Comparison of ENCODE assay signal across 11 cellular contexts in genomic region chr21:45698493-45698947, GRCh38. TPM values are rescaled to one million over a fixed set of nuclear protein-coding genes. Genes with fewer than 3 reads are reported as not detected.
DNase-seq lines count a peak whose midpoint lies in the region; ATAC-seq, FAIRE-seq and TF ChIP-seq lines count a peak whose summit lies in the region.
"Had no signal": no experiment of that assay in that cellular context is flagged by ENCODE, and none has a peak within 500 bp of the region (broad histone marks: within the 10 kb centered on the region; RNA-seq: fewer than 3 reads in every experiment).

No MANE protein-coding gene starts in this region.

- TF ChIP-seq POLR2A in suprapubic skin (IDR thresholded peaks at IDR 0.05) = no peak
- no peak for TF ChIP-seq POLR2A in HepG2 (IDR thresholded peaks at IDR 0.05; ENCODE audit: insufficient read depth in 1 of 2, low read depth in 2 of 2, low read length in 2 of 2)

- intact Hi-C loops in HepG2 (cut with micrococcal nuclease; ENCODE audit: unreplicated experiment) = no loop called here

- no peak overlapping the region for H2AFZ ChIP-seq in HepG2 (ENCODE audit: low read length)

- no peak overlapping the region for H3K27ac ChIP-seq in suprapubic skin
- H3K27ac ChIP-seq in HepG2 (ENCODE audit: extremely low read length, insufficient read depth, low read length) = no peak overlapping the region

- H3K27me3 ChIP-seq in suprapubic skin (no peaks in the 10 kb centered on the region), HepG2 (ENCODE audit: control insufficient read depth in 1 of 2, insufficient read depth in 2 of 2, low read length in 2 of 2) (peaks cover 0 to 4% of the 10 kb centered on the region in 2 experiments; a peak in 1 of 5 replicates), H7 (ENCODE audit: control insufficient read depth, insufficient read depth, low read length) (no peaks in the 10 kb centered on the region)

- H3K36me3 ChIP-seq in suprapubic skin = no peaks in the 10 kb centered on the region
- H3K36me3 ChIP-seq in HepG2 (replicated peaks in 1 of 2; ENCODE audit: control insufficient read depth in 1 of 2, insufficient read depth in 2 of 2, low read length in 2 of 2) = no peaks in the 10 kb centered on the region
- H3K36me3 ChIP-seq in H7 (replicated peaks; ENCODE audit: control insufficient read depth, insufficient read depth, low read length) = no peaks in the 10 kb centered on the region

- H3K4me2 ChIP-seq in HepG2 (ENCODE audit: low read depth, low read length) = no peak overlapping the region

- H3K79me2 ChIP-seq in HepG2 (ENCODE audit: insufficient read depth, low read length) = no peaks in the 10 kb centered on the region

- WGBS in suprapubic skin = 23% methylated on average over 2 of the region's 2 CpGs
- 0% methylated on average over 2 of the region's 2 CpGs for WGBS in HepG2 (ENCODE audit: low lambda C conversion rate)

- peak; percentile 45 for TF ChIP-seq EP300 in suprapubic skin (IDR thresholded peaks at IDR 0.05)
- no peak for TF ChIP-seq EP300 in HepG2 (IDR thresholded peaks at IDR 0.05; ENCODE audit: low read depth in 2 of 2, low read length in 2 of 2)
- no peak for TF ChIP-seq EP300 in HepG2 (CRISPR knock-in tag; IDR thresholded peaks at IDR 0.05; ENCODE audit: borderline replicate concordance)

- H3K4me1 Mint-ChIP-seq in activated T-cell treated with anti-CD3 and anti-CD28 coated beads, Interleukin-2, amount 50 U/mL, for 4 hours (ENCODE audit: low read depth) = peaks cover 23% of the 10 kb centered on the region
- H3K4me1 Mint-ChIP-seq: nephron had no signal

- no peaks in the 10 kb centered on the region for H3K9me3 Mint-ChIP-seq in activated T-cell treated with anti-CD3 and anti-CD28 coated beads, Interleukin-2, amount 50 U/mL, for 4 hours
- H3K9me3 Mint-ChIP-seq: nephron had no signal

- no peak overlapping the region for H3K4me3 ChIP-seq in suprapubic skin
- H3K4me3 ChIP-seq in HepG2 (replicated peaks in 1 of 3; ENCODE audit: insufficient read depth in 1 of 3, low read depth in 2 of 3, low read length in 3 of 3) = no peak overlapping the region
- H3K4me3 ChIP-seq in H7 (ENCODE audit: insufficient read depth, low read depth, low read length) = no peak overlapping the region

- ATAC-seq in activated T-cell treated with anti-CD3 and anti-CD28 coated beads, Interleukin-2, amount 50 U/mL, for 4 hours = peak; percentile 75 to 78
- ATAC-seq in HepG2 = no peak

- FAIRE-seq in HepG2 (lab: Jason Lieb, UNC) = no peak

- no peak overlapping the region for H3K4me3 Mint-ChIP-seq in activated T-cell treated with anti-CD3 and anti-CD28 coated beads, Interleukin-2, amount 50 U/mL, for 4 hours
- H3K4me3 Mint-ChIP-seq: CD4-positive, CD25-positive, alpha-beta regulatory T cell; nephron had no signal

- no peaks in the 10 kb centered on the region for H4K20me1 ChIP-seq in HepG2 (ENCODE audit: insufficient read depth, low read length)

- H3K4me1 ChIP-seq in suprapubic skin (peaks cover 12% of the 10 kb centered on the region), HepG2 (ENCODE audit: insufficient read depth, low read length) (no peaks in the 10 kb centered on the region)

- H3K9me3 ChIP-seq in suprapubic skin = peaks cover 6% of the 10 kb centered on the region
- H3K9me3 ChIP-seq in HepG2 (ENCODE audit: low read length) = no peaks in the 10 kb centered on the region

- DNase-seq in activated T-cell treated with anti-CD3 and anti-CD28 coated beads for 24 hours (ENCODE audit: low read depth) (peak; percentile 16), glomerular visceral epithelial cell (ENCODE audit: extremely low spot score) (peak; percentile 52), suprapubic skin (ENCODE audit: low spot score in 2 of 2) (no peak), ACHN (no peak), HepG2 (ENCODE audit: low spot score) (no peak), H7 (no peak)
- DNase-seq in activated T-cell treated with anti-CD3 and anti-CD28 coated beads, Interleukin-2, amount 50 U/mL, for 1 hour = no peak
- DNase-seq in activated T-cell treated with anti-CD3 and anti-CD28 coated beads, Interleukin-2, amount 50 U/mL, for 4 hours = no peak
- DNase-seq: NCI-H2171 had no signal

- no peak for TF ChIP-seq RAD21 in HepG2 (CRISPR knock-in tag; IDR thresholded peaks at IDR 0.05)

- POLR2A ChIA-PET in HepG2 (lab: Yijun Ruan, JAX) = no interaction called here

- CTCF ChIA-PET in HepG2 (lab: Yijun Ruan, JAX; ENCODE audit: low intra/inter-chr PET ratio, low total read pairs) = no interaction called here

- H3K27me3 Mint-ChIP-seq in activated T-cell treated with anti-CD3 and anti-CD28 coated beads, Interleukin-2, amount 50 U/mL, for 4 hours (ENCODE audit: low read depth) = no peaks in the 10 kb centered on the region

- H3K36me3 Mint-ChIP-seq in activated T-cell treated with anti-CD3 and anti-CD28 coated beads, Interleukin-2, amount 50 U/mL, for 4 hours (ENCODE audit: insufficient read depth) = peaks cover 1% of the 10 kb centered on the region
- H3K36me3 Mint-ChIP-seq: CD4-positive, CD25-positive, alpha-beta regulatory T cell had no signal

- TF ChIP-seq CTCF in suprapubic skin (IDR thresholded peaks at IDR 0.05) (no peak), HepG2 (CRISPR knock-in tag; IDR thresholded peaks at IDR 0.05) (no peak)

- H3K9ac ChIP-seq in HepG2 (ENCODE audit: insufficient read depth, low read depth, low read length) = no peak overlapping the region

- in situ Hi-C loops in ACHN (cut with HindIII; ENCODE audit: low pct_ligation_motif_present, low pct_unique_long_range_greater_than_20kb, low sequenced_read_pairs) = no loop called here
- in situ Hi-C loops in HepG2 (cut with HindIII; ENCODE audit: extremely low pct_ligation_motif_present, low pct_unique_long_range_greater_than_20kb) = loop anchor here (10.0 kb wide), 1 partner anchor 116 kb away; no protein-coding TSS in a partner anchor

- BruUV-seq in HepG2 (replicated peaks; lab: Mats Ljungman, UMichigan) = no TSS peak

TF ChIP-seq in HepG2, 621 proteins besides CTCF, POLR2A, EP300 and RAD21:
- TF ChIP-seq ZNF331 (CRISPR knock-in tag; IDR thresholded peaks at IDR 0.05) (no peak), SETDB1 (CRISPR knock-in tag; IDR thresholded peaks at IDR 0.05; ENCODE audit: borderline replicate concordance) (no peak), FOXO1 (CRISPR knock-in tag; IDR thresholded peaks at IDR 0.05) (no peak), CHCHD3 (CRISPR knock-in tag; IDR thresholded peaks at IDR 0.05) (no peak), JUN (CRISPR knock-in tag; IDR thresholded peaks at IDR 0.05) (no peak), ZNF296 (CRISPR knock-in tag; conservative IDR thresholded peaks at IDR 0.05) (no peak), CAMTA2 (CRISPR knock-in tag; IDR thresholded peaks at IDR 0.05; ENCODE audit: borderline replicate concordance) (no peak)
- TF ChIP-seq, protein P1, sequence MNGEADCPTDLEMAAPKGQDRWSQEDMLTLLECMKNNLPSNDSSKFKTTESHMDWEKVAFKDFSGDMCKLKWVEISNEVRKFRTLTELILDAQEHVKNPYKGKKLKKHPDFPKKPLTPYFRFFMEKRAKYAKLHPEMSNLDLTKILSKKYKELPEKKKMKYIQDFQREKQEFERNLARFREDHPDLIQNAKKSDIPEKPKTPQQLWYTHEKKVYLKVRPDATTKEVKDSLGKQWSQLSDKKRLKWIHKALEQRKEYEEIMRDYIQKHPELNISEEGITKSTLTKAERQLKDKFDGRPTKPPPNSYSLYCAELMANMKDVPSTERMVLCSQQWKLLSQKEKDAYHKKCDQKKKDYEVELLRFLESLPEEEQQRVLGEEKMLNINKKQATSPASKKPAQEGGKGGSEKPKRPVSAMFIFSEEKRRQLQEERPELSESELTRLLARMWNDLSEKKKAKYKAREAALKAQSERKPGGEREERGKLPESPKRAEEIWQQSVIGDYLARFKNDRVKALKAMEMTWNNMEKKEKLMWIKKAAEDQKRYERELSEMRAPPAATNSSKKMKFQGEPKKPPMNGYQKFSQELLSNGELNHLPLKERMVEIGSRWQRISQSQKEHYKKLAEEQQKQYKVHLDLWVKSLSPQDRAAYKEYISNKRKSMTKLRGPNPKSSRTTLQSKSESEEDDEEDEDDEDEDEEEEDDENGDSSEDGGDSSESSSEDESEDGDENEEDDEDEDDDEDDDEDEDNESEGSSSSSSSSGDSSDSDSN (CRISPR knock-in tag; IDR thresholded peaks at IDR 0.05) = no peak

RNA-seq across cellular contexts. Expression of gene PCBP3, which starts 55.0 kb away (rescaled TPM):
- 1 to 10 TPM; 2.7 to 5.7 (median 4.8) TPM for total RNA-seq in activated T-cell treated with anti-CD3 and anti-CD28 coated beads, Interleukin-2, amount 50 U/mL, for 4 hours
- total RNA-seq in suprapubic skin = 1 to 10 TPM in 3 of 4 donors, under 1 TPM in 1; 0.97 to 7.3 (median 2.7) TPM
- total RNA-seq in HepG2 (2016; rRNA removed; fragmentation: Illumina TruSeq; extraction: Trizol) = not detected in 2 replicates
- total RNA-seq in HepG2 (2016; cell fraction: cytosol; rRNA removed; fragmentation: Illumina TruSeq; extraction: Trizol; ENCODE audit: low read depth) = not detected in 2 replicates
- total RNA-seq in HepG2 (2016; cell fraction: insoluble cytoplasmic fraction; rRNA removed; fragmentation: Illumina TruSeq; extraction: Trizol) = not detected in 2 replicates
- total RNA-seq in HepG2 (2016; cell fraction: membrane; rRNA removed; fragmentation: Illumina TruSeq; extraction: Trizol) = not detected in 2 replicates
- not detected in 2 replicates for total RNA-seq in HepG2 (2016; cell fraction: nucleus; rRNA removed; fragmentation: Illumina TruSeq; extraction: Trizol)
- polyA plus RNA-seq in HepG2 (2011; rRNA removed) = not detected in 2 replicates
- polyA plus RNA-seq in HepG2 (2011; cell fraction: cytosol; rRNA removed) = not detected in 2 replicates
- polyA plus RNA-seq in HepG2 (2011; cell fraction: nucleus; rRNA removed) = not detected in 2 replicates
- not detected in 2 replicates for polyA plus RNA-seq in HepG2 (2012)
- polyA plus RNA-seq in HepG2 (2016; cell fraction: cytosol; fragmentation: Illumina TruSeq; extraction: Trizol; ENCODE audit: low read depth) = not detected in 2 replicates
- polyA plus RNA-seq in HepG2 (2016; cell fraction: insoluble cytoplasmic fraction; fragmentation: Illumina TruSeq; extraction: Trizol; ENCODE audit: low read depth) = not detected in 2 replicates
- polyA plus RNA-seq in HepG2 (2016; cell fraction: membrane; fragmentation: Illumina TruSeq; extraction: Trizol; ENCODE audit: low read depth) = not detected in 2 replicates
- not detected in 2 replicates for polyA plus RNA-seq in HepG2 (2016; cell fraction: nucleus; fragmentation: Illumina TruSeq; extraction: Trizol; ENCODE audit: insufficient read depth, low read depth)
- polyA minus RNA-seq in HepG2 (2011; rRNA and poly(A)+ RNA removed; ENCODE audit: low replicate concordance) = not detected in 2 replicates
- not detected in 2 replicates for polyA minus RNA-seq in HepG2 (2011; cell fraction: cytosol; rRNA and poly(A)+ RNA removed)
- polyA minus RNA-seq in HepG2 (2011; cell fraction: nucleus; rRNA and poly(A)+ RNA removed) = not detected in 2 replicates
- 1.8 and 8.0 TPM in 2 replicates for total RNA-seq in H7 (2014; rRNA removed; shearing (Covaris generic))

Comparison
In these comparisons a context has a peak if more than half of its experiments do, and no peak if none do; other contexts are left out.
1. DNase-seq: peak in activated T-cell treated with anti-CD3 and anti-CD28 coated beads for 24 hours (single experiment) and glomerular visceral epithelial cell (single experiment); none in activated T-cell treated with anti-CD3 and anti-CD28 coated beads, Interleukin-2, amount 50 U/mL, for 1 hour (single experiment), activated T-cell treated with anti-CD3 and anti-CD28 coated beads, Interleukin-2, amount 50 U/mL, for 4 hours (single experiment), suprapubic skin (0 of 2), ACHN (single experiment), HepG2 (single experiment) and H7 (single experiment).